In the genomic region with DNA sequence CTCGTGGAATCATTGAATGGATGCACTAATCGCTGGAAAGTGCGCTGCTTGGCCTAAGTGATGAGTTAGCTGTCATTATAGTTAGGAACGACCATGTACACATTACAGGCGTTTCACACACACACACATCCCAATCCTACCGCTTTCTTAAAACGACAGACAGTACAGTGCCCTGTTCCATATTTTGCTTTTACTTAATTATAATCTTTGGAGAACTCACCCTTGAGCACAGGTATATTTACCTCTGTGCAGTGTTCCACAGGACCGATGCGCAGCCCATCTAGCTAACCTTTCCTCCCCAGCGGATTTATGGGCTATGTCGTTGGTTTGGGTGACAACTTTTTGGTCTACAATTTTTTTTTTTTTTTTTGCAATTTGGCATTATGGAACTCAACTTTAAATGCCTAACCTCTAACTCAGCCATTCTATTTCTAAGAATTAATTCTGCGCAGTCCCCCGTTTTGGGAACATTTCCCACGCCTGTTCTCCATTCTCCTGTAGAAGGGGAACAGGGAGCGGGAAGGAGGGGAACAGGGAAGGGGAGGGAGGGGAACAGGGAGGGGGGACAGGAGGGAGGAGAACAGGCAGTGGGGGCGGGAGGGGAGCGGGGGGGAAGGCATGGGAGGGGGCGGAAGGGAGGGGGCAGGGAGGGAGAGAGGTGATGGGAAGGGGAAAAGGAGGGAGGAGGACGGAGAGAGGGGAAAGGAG, we compare ENCODE assay signal across 8 cellular contexts. TPM values are rescaled to one million over a fixed set of nuclear protein-coding genes. Genes with fewer than 3 reads are reported as not detected.
DNase-seq lines count a peak whose midpoint lies in the region; ATAC-seq and TF ChIP-seq lines count a peak whose summit lies in the region.

No MANE protein-coding gene starts in this region.

- peak overlapping the region; percentile 56 for H3K4me3 Mint-ChIP-seq in T-helper 1 cell treated with Interleukin-12 subunit alpha and Interleukin-12 subunit beta and Interleukin-4 antibody, amounts not matched to agents 30 μg/mL and 1 μg/mL, for 36 hours
- H3K4me3 Mint-ChIP-seq in stimulated activated naive B cell treated with anti-CD40 and anti-IgM and Interleukin-4, amounts not matched to agents 10 μg/mL and 1 μg/mL and 100 μg/mL, for 72 hours: peak overlapping the region; percentile 31 to 80

- H3K36me3 Mint-ChIP-seq in T-helper 1 cell treated with Interleukin-12 subunit alpha and Interleukin-12 subunit beta and Interleukin-4 antibody, amounts not matched to agents 30 μg/mL and 1 μg/mL, for 36 hours (ENCODE audit: low read depth): no peaks in the 10 kb centered on the region
- no peaks in the 10 kb centered on the region for H3K36me3 Mint-ChIP-seq in stimulated activated naive B cell treated with anti-CD40 and anti-IgM and Interleukin-4, amounts not matched to agents 10 μg/mL and 1 μg/mL and 100 μg/mL, for 72 hours

- ATAC-seq in stimulated activated naive B cell treated with anti-CD40 and anti-IgM and Interleukin-4, amounts not matched to agents 10 μg/mL and 1 μg/mL and 100 μg/mL, for 72 hours (replicated peaks): no peak
- ATAC-seq in left lobe of liver: no peak

- H3K9me3 Mint-ChIP-seq in T-helper 1 cell treated with Interleukin-12 subunit alpha and Interleukin-12 subunit beta and Interleukin-4 antibody, amounts not matched to agents 30 μg/mL and 1 μg/mL, for 36 hours: no peaks in the 10 kb centered on the region
- H3K9me3 Mint-ChIP-seq in stimulated activated naive B cell treated with anti-CD40 and anti-IgM and Interleukin-4, amounts not matched to agents 10 μg/mL and 1 μg/mL and 100 μg/mL, for 72 hours: no peaks in the 10 kb centered on the region

- no peak for TF ChIP-seq CTCF in foreskin fibroblast (IDR thresholded peaks at IDR 0.05; ENCODE audit: low read depth, low read length)

- no peak for DNase-seq in T-helper 1 cell
- DNase-seq in SK-N-DZ (ENCODE audit: low spot score): peak; percentile 31
- peak; percentile 24 to 64 for DNase-seq in foreskin fibroblast
- no peak for DNase-seq in stimulated activated naive B cell treated with anti-CD40 and anti-IgM and Interleukin-4, amounts not matched to agents 10 μg/mL and 1 μg/mL and 100 μg/mL, for 72 hours
- no peak for DNase-seq in COR-L47 (lab: John Stamatoyannopoulos, UW)
- no peak for DNase-seq in SW 1271 (lab: John Stamatoyannopoulos, UW)
- DNase-seq in left lobe of liver (ENCODE audit: low spot score): no peak

- no peak overlapping the region for H3K27ac Mint-ChIP-seq in T-helper 1 cell treated with Interleukin-12 subunit alpha and Interleukin-12 subunit beta and Interleukin-4 antibody, amounts not matched to agents 30 μg/mL and 1 μg/mL, for 36 hours
- no peak overlapping the region for H3K27ac Mint-ChIP-seq in stimulated activated naive B cell treated with anti-CD40 and anti-IgM and Interleukin-4, amounts not matched to agents 10 μg/mL and 1 μg/mL and 100 μg/mL, for 72 hours

- H3K27me3 Mint-ChIP-seq in T-helper 1 cell treated with Interleukin-12 subunit alpha and Interleukin-12 subunit beta and Interleukin-4 antibody, amounts not matched to agents 30 μg/mL and 1 μg/mL, for 36 hours (ENCODE audit: low read depth): no peaks in the 10 kb centered on the region
- peaks cover 0 to 6% of the 10 kb centered on the region in 2 donors for H3K27me3 Mint-ChIP-seq in stimulated activated naive B cell treated with anti-CD40 and anti-IgM and Interleukin-4, amounts not matched to agents 10 μg/mL and 1 μg/mL and 100 μg/mL, for 72 hours

- peaks cover 4% of the 10 kb centered on the region for H3K4me1 Mint-ChIP-seq in T-helper 1 cell treated with Interleukin-12 subunit alpha and Interleukin-12 subunit beta and Interleukin-4 antibody, amounts not matched to agents 30 μg/mL and 1 μg/mL, for 36 hours (ENCODE audit: low read depth)
- peaks cover 12 to 25% of the 10 kb centered on the region in 2 donors for H3K4me1 Mint-ChIP-seq in stimulated activated naive B cell treated with anti-CD40 and anti-IgM and Interleukin-4, amounts not matched to agents 10 μg/mL and 1 μg/mL and 100 μg/mL, for 72 hours

- no peak overlapping the region for H3K4me3 ChIP-seq in foreskin fibroblast (ENCODE audit: low read depth in 1 of 2, low read length in 2 of 2)

RNA-seq across cellular contexts. Expression of gene ULK1, which starts 0.7 kb away (rescaled TPM):
- 20.1 and 22.6 TPM in 2 replicates for polyA plus RNA-seq in SK-N-DZ (2014; cell fraction: cytosol; rRNA removed)
- 129 and 170 TPM in 2 replicates for polyA plus RNA-seq in SK-N-DZ (2014; cell fraction: nucleus; rRNA removed)
- 40.3 TPM for total RNA-seq in left lobe of liver

RNA-seq across cellular contexts. Expression of gene PUS1, which starts 35.3 kb away (rescaled TPM):
- 31.5 and 52.1 TPM in 2 replicates for polyA plus RNA-seq in SK-N-DZ (2014; cell fraction: cytosol; rRNA removed)
- 57.7 and 65.1 TPM in 2 replicates for polyA plus RNA-seq in SK-N-DZ (2014; cell fraction: nucleus; rRNA removed)
- 19.6 TPM for total RNA-seq in left lobe of liver

RNA-seq across cellular contexts. Expression of gene EP400, which starts 56.0 kb away (rescaled TPM):
- polyA plus RNA-seq in SK-N-DZ (2014; cell fraction: cytosol; rRNA removed): 15.4 and 16.1 TPM in 2 replicates
- 22.8 and 64.6 TPM in 2 replicates for polyA plus RNA-seq in SK-N-DZ (2014; cell fraction: nucleus; rRNA removed)
- 14.3 TPM for total RNA-seq in left lobe of liver

Comparison
In these comparisons a context has a peak if more than half of its experiments do, and no peak if none do; other contexts are left out.
1. DNase-seq: peak in SK-N-DZ (single experiment) and foreskin fibroblast (2 of 2); none in T-helper 1 cell (0 of 5), stimulated activated naive B cell treated with anti-CD40 and anti-IgM and Interleukin-4, amounts not matched to agents 10 μg/mL and 1 μg/mL and 100 μg/mL, for 72 hours (single experiment), COR-L47 (single experiment), SW 1271 (0 of 2) and left lobe of liver (single experiment).